ENCODE assay signal across 8 cellular contexts in the genomic region with DNA sequence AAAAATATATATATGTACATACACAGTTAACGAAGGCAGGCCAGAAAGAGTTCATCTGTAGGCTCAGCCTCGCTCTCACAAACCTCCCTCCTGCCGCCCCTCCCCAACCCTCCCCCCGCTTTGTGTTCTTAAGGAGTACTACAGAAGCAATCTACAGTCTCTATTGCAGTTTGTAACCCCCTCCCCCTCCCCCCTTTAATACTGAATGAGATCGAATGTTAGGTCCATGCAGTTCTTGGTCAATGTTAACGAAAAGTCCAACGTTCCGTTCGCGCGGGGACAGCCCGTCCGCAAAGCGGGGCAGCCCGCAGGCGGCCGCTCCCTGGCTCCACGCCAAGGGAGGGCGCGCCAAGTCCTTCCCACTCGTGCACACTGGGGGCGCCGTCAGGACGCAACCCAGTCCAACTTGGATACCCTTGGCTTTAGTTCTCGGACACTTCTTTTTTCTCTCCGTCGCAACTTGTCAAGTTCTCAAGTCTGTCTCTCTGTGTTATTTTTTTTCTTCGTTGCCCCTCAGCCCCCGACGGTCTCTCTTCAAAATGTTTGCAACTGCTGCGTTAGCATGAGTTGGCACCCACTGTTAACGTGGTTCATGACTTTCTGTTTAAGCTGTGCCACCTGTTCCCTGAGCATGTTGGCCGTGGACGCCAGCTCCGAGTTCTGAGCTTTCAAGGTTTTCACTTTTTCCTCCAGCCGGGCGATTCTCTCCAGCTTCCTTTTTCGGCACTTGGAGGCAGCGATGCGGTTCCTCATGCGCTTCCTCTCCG. TPM values are rescaled to one million over a fixed set of nuclear protein-coding genes. Genes with fewer than 3 reads are reported as not detected.
DNase-seq lines count a peak whose midpoint lies in the region; ATAC-seq, FAIRE-seq and TF ChIP-seq lines count a peak whose summit lies in the region.

No MANE protein-coding gene starts in this region.

- POLR2A ChIA-PET in endothelial cell of umbilical vein (lab: Charles Lee), result interaction anchor here (0.6 to 3.1 kb wide), 4 partner anchors 19 to 102 kb away, joined by 3 to 8 read pairs (median 5); no protein-coding TSS in a partner anchor

- dilution Hi-C loops in endothelial cell of umbilical vein (cut with MboI; ENCODE audit: extremely low pct_ligation_motif_present, low sequenced_read_pairs), result no loop called here

- no peaks in the 10 kb centered on the region for H3K36me3 ChIP-seq in endothelial cell of umbilical vein (ENCODE audit: control insufficient read depth in 2 of 2, extremely low read depth in 1 of 2, insufficient read depth in 2 of 2, low read length in 2 of 2)

- H3K9me1 ChIP-seq in endothelial cell of umbilical vein (replicated peaks; ENCODE audit: control insufficient read depth, extremely low read depth, insufficient read depth, low read length), result no peaks in the 10 kb centered on the region

- H3K36me3 Mint-ChIP-seq in activated CD8-positive, alpha-beta memory T cell treated with anti-CD3 and anti-CD28 coated beads, Interleukin-2, amount 10 ng/mL, durations not matched to agents 7 days and 5 days, result peaks cover 16% of the 10 kb centered on the region
- peaks cover 14% of the 10 kb centered on the region for H3K36me3 Mint-ChIP-seq in mesothelial cell of epicardium

- no peaks in the 10 kb centered on the region for H3K9me3 Mint-ChIP-seq in activated CD8-positive, alpha-beta memory T cell treated with anti-CD3 and anti-CD28 coated beads, Interleukin-2, amount 10 ng/mL, durations not matched to agents 7 days and 5 days (ENCODE audit: low read depth)
- H3K9me3 Mint-ChIP-seq in mesothelial cell of epicardium, result no peaks in the 10 kb centered on the region

- peak; percentile 28 to 70 for TF ChIP-seq CTCF in endothelial cell of umbilical vein (IDR thresholded peaks at IDR 0.05; ENCODE audit: extremely low read depth in 1 of 2, insufficient read depth in 1 of 2, low read depth in 1 of 2, low read length in 2 of 2)
- TF ChIP-seq CTCF in mesothelial cell of epicardium (IDR thresholded peaks at IDR 0.05; ENCODE audit: unreplicated experiment), result peak; percentile 60

- H2AFZ ChIP-seq in endothelial cell of umbilical vein (ENCODE audit: low read depth, low read length), result no peak overlapping the region

- H3K4me3 ChIP-seq in endothelial cell of umbilical vein (replicated peaks in 1 of 3; ENCODE audit: insufficient read depth in 1 of 3, low read depth in 1 of 3, low read length in 3 of 3), result peak overlapping the region; percentile 52 to 91 (median 80)

- peak overlapping the region; percentile 94 for H3K27ac Mint-ChIP-seq in activated CD8-positive, alpha-beta memory T cell treated with anti-CD3 and anti-CD28 coated beads, Interleukin-2, amount 10 ng/mL, durations not matched to agents 7 days and 5 days
- H3K27ac Mint-ChIP-seq in mesothelial cell of epicardium, result peak overlapping the region; percentile 97

- peak overlapping the region; percentile 96 for H3K4me2 ChIP-seq in endothelial cell of umbilical vein (ENCODE audit: insufficient read depth, low read length)

- peak; percentile 60 for TF ChIP-seq POLR2A in endothelial cell of umbilical vein (IDR thresholded peaks at IDR 0.05; ENCODE audit: low read depth, low read length)

- no peaks in the 10 kb centered on the region for H3K27me3 ChIP-seq in endothelial cell of umbilical vein (ENCODE audit: control insufficient read depth in 2 of 2, insufficient read depth in 2 of 2, low read length in 2 of 2)

- peak; percentile 55 for FAIRE-seq in endothelial cell of umbilical vein (lab: Jason Lieb, UNC)

- H4K20me1 ChIP-seq in endothelial cell of umbilical vein (replicated peaks; ENCODE audit: control insufficient read depth, extremely low read depth, insufficient read depth, low read length), result no peaks in the 10 kb centered on the region

- H3K9me3 ChIP-seq in endothelial cell of umbilical vein (replicated peaks; ENCODE audit: control insufficient read depth, insufficient read depth, low read length), result no peaks in the 10 kb centered on the region

- peaks cover 14% of the 10 kb centered on the region for H3K4me1 Mint-ChIP-seq in activated CD8-positive, alpha-beta memory T cell treated with anti-CD3 and anti-CD28 coated beads, Interleukin-2, amount 10 ng/mL, durations not matched to agents 7 days and 5 days
- H3K4me1 Mint-ChIP-seq in mesothelial cell of epicardium, result peaks cover 42% of the 10 kb centered on the region

- H3K4me1 ChIP-seq in endothelial cell of umbilical vein (ENCODE audit: control insufficient read depth, extremely low read depth, insufficient read depth, low read length), result peaks cover 29% of the 10 kb centered on the region

- no peak for ATAC-seq in activated CD8-positive, alpha-beta memory T cell treated with anti-CD3 and anti-CD28 coated beads, Interleukin-2, amount 10 ng/mL, durations not matched to agents 7 days and 5 days
- no peak for ATAC-seq in GM18870 (IDR thresholded peaks at IDR 0.05; ENCODE audit: unreplicated experiment)

- CTCF ChIA-PET in activated CD8-positive, alpha-beta memory T cell treated with anti-CD3 and anti-CD28 coated beads, Interleukin-2, amount 10 ng/mL, durations not matched to agents 7 days and 5 days (lab: Charles Lee), result interaction anchor here (0.7 to 5.5 kb wide), 18 partner anchors 8 to 978 kb away, joined by 3 to 39 read pairs (median 4); no protein-coding TSS in a partner anchor
- CTCF ChIA-PET in endothelial cell of umbilical vein (lab: Charles Lee), result interaction anchor here (0.8 to 1.6 kb wide), 5 partner anchors 9 to 978 kb away, joined by 3 to 4 read pairs (median 3); no protein-coding TSS in a partner anchor

- H3K79me2 ChIP-seq in endothelial cell of umbilical vein (ENCODE audit: control insufficient read depth, insufficient read depth, low read length), result peaks cover 35% of the 10 kb centered on the region

- H3K27me3 Mint-ChIP-seq in activated CD8-positive, alpha-beta memory T cell treated with anti-CD3 and anti-CD28 coated beads, Interleukin-2, amount 10 ng/mL, durations not matched to agents 7 days and 5 days, result peaks cover 9% of the 10 kb centered on the region
- H3K27me3 Mint-ChIP-seq in mesothelial cell of epicardium (ENCODE audit: low read depth), result no peaks in the 10 kb centered on the region

- H3K27ac ChIP-seq in endothelial cell of umbilical vein (ENCODE audit: insufficient read depth, low read depth, low read length), result peak overlapping the region; percentile 92

- TSS peak; percentile 10 for BruUV-seq in endothelial cell of umbilical vein (replicated peaks; lab: Mats Ljungman, UMichigan)

- intact Hi-C loops in endothelial cell of umbilical vein (cut with micrococcal nuclease), result loop anchor here (5.0 kb wide), 1 partner anchor 264 kb away; no protein-coding TSS in a partner anchor

- peak overlapping the region; percentile 86 for H3K4me3 Mint-ChIP-seq in activated CD8-positive, alpha-beta memory T cell treated with anti-CD3 and anti-CD28 coated beads, Interleukin-2, amount 10 ng/mL, durations not matched to agents 7 days and 5 days
- H3K4me3 Mint-ChIP-seq in mesothelial cell of epicardium, result peak overlapping the region; percentile 98

- DNase-seq in SIG-M5 treated with dmso at 0.1 percent for 504 hours (lab: John Stamatoyannopoulos, UW; ENCODE audit: unreplicated experiment), result peak; percentile 60
- DNase-seq in SIG-M5 (lab: John Stamatoyannopoulos, UW), result no peak
- DNase-seq in NCI-H748 treated with DMSO at 0.1 percent for 48 hours (lab: John Stamatoyannopoulos, UW), result peak; percentile 71
- DNase-seq in activated CD8-positive, alpha-beta memory T cell treated with anti-CD3 and anti-CD28 coated beads, Interleukin-2, amount 10 ng/mL, durations not matched to agents 7 days and 5 days, result peak; percentile 68
- DNase-seq in endothelial cell of umbilical vein (ENCODE audit: low read depth, low spot score), result peak; percentile 73
- DNase-seq in mesothelial cell of epicardium (ENCODE audit: low spot score in 2 of 2, unreplicated experiment in 2 of 2), result peak; percentile 59 to 78
- DNase-seq in stimulated activated CD8-positive, alpha-beta memory T cell treated with anti-CD3 and anti-CD28 coated beads, Interleukin-7, amount 100 ng/mL, for 24 hours (ENCODE audit: low read depth), result peak; percentile 6

- peak overlapping the region; percentile 98 for H3K9ac ChIP-seq in endothelial cell of umbilical vein (replicated peaks; ENCODE audit: extremely low read depth, insufficient read depth, low read length)

TF ChIP-seq in endothelial cell of umbilical vein, 7 proteins besides CTCF, POLR2A, EP300 and RAD21:
- no peak for TF ChIP-seq GATA2 (IDR thresholded peaks at IDR 0.05; ENCODE audit: insufficient read depth, insufficient read length, low read depth, low read length)
- TF ChIP-seq POLR2AphosphoS5 (IDR thresholded peaks at IDR 0.05; ENCODE audit: insufficient read depth, low read depth, low read length), result peak; percentile 84

RNA-seq across cellular contexts. Expression of a gene that starts 2.1 kb away (rescaled TPM):
- total RNA-seq in activated CD8-positive, alpha-beta memory T cell treated with anti-CD3 and anti-CD28 coated beads, Interleukin-2, amount 10 ng/mL, durations not matched to agents 7 days and 5 days, result 100 to 1,000 TPM in 1 of 2 experiments, 10 to 100 TPM in 1; 50.5 to 129 TPM
- 81.1 and 88.3 TPM in 2 replicates for total RNA-seq in endothelial cell of umbilical vein
- polyA plus RNA-seq in endothelial cell of umbilical vein, result 80.0 and 89.3 TPM in 2 replicates
- 57.8 and 84.1 TPM in 2 replicates for polyA plus RNA-seq in endothelial cell of umbilical vein (2011; cell fraction: cytosol; rRNA removed)
- 130 and 140 TPM in 2 replicates for polyA plus RNA-seq in endothelial cell of umbilical vein (2011; cell fraction: nucleus; rRNA removed)
- 67.6 and 99.1 TPM in 2 replicates for polyA plus RNA-seq in endothelial cell of umbilical vein (2012)
- polyA minus RNA-seq in endothelial cell of umbilical vein, result 50.1 and 61.0 TPM in 2 replicates
- 12.2 TPM for polyA minus RNA-seq in endothelial cell of umbilical vein (2011; cell fraction: cytosol; rRNA and poly(A)+ RNA removed)
- polyA minus RNA-seq in endothelial cell of umbilical vein (2011; cell fraction: nucleus; rRNA and poly(A)+ RNA removed), result 92.9 and 191 TPM in 2 replicates
- 242 to 245 TPM (median 245 TPM) in 3 replicates for total RNA-seq in mesothelial cell of epicardium
